1 cellular context compared by ENCODE assay signal in genomic region chr19:7395360-7395781, GRCh38.
TF ChIP-seq lines count a peak whose summit lies in the region.

No MANE protein-coding gene starts in this region.

TF ChIP-seq in SK-N-SH, 30 proteins besides CTCF, POLR2A, EP300 and RAD21 (continued from another document):
- 0 out of 2 replicates have a peak, but pooled peaks have one; percentile 3 for TF ChIP-seq MAX (IDR thresholded peaks at IDR 0.05; ENCODE audit: low read depth)
